Comparison of ENCODE assay signal across 18 cellular contexts in genomic region chr4:5133933-5134594, GRCh38.
DNase-seq lines count a peak whose midpoint lies in the region; ATAC-seq, FAIRE-seq and TF ChIP-seq lines count a peak whose summit lies in the region.
"Had no signal": no experiment of that assay in that cellular context is flagged by ENCODE, and none has a peak within 500 bp of the region (broad histone marks: within the 10 kb centered on the region; RNA-seq: fewer than 3 reads in every experiment).

No MANE protein-coding gene starts in this region.

- peaks cover 24% of the 10 kb centered on the region for H3K27me3 Mint-ChIP-seq in H9 (ENCODE audit: low read depth)
- peaks cover 11% of the 10 kb centered on the region for H3K27me3 Mint-ChIP-seq in progenitor cell of endocrine pancreas

- TF ChIP-seq POLR2A in H1 (IDR thresholded peaks at IDR 0.05; ENCODE audit: control extremely low read depth in 1 of 2, low read depth in 2 of 2, low read length in 2 of 2) (no peak), heart left ventricle (IDR thresholded peaks at IDR 0.05) (no peak)

- no peak overlapping the region for H2AFZ ChIP-seq in H9 (ENCODE audit: low read length)
- no peak overlapping the region for H2AFZ ChIP-seq in H1 (ENCODE audit: low read length)

- H3K27me3 ChIP-seq in H9 (ENCODE audit: insufficient read depth, low read length) (no peaks in the 10 kb centered on the region), NT2/D1 (ENCODE audit: insufficient read depth, insufficient read length) (no peaks in the 10 kb centered on the region), H1 (replicated peaks in 1 of 4; ENCODE audit: control insufficient read depth in 3 of 4, extremely low read depth in 1 of 4, insufficient read depth in 3 of 4, low read length in 3 of 4) (no peaks in the 10 kb centered on the region), mesendoderm (ENCODE audit: insufficient read depth, low read length, poor library complexity) (no peaks in the 10 kb centered on the region), heart left ventricle (peaks cover 0 to 7% (median 0%) of the 10 kb centered on the region in 9 donors)
- H3K27me3 ChIP-seq: BLaER1 had no signal

- no peak overlapping the region for H2BK12ac ChIP-seq in H9 (ENCODE audit: insufficient read length, low read depth, low read length)
- H2BK12ac ChIP-seq in H1 (ENCODE audit: low read depth, low read length): 0 out of 2 replicates have a peak overlapping the region, but pooled peaks have one; percentile 71

- no peak for ATAC-seq in heart left ventricle
- ATAC-seq: CD8-positive, alpha-beta T cell; HCT116 had no signal

- H3K4me3 ChIP-seq in NT2/D1 (ENCODE audit: insufficient read length, low read depth) (no peak overlapping the region), H1 (ENCODE audit: extremely low read depth in 1 of 4, insufficient read depth in 2 of 4, low read depth in 3 of 4, low read length in 4 of 4) (no peak overlapping the region; a peak in 1 of 8 replicates), mesendoderm (ENCODE audit: low read length) (no peak overlapping the region), heart left ventricle (no peak overlapping the region)
- H3K4me3 ChIP-seq: BLaER1 had no signal

- WGBS in H9 (ENCODE audit: extremely low coverage, insufficient read length, low lambda C conversion rate): no CpG with 5 or more reads among the region's 4 CpGs
- WGBS in H1 (ENCODE audit: extremely low coverage in 1 of 2, insufficient coverage in 1 of 2, insufficient read length in 1 of 2, insufficient replicate concordance in 2 of 2, low coverage in 1 of 2, low lambda C conversion rate in 2 of 2, missing lambda C conversion rate in 1 of 2), 2 experiments: 57% methylated on average over 4 of the region's 4 CpGs; no CpG with 5 or more reads in 1 of the 2 experiments
- no CpG with 5 or more reads among the region's 4 CpGs for WGBS in mesendoderm (ENCODE audit: extremely low coverage, insufficient coverage, low lambda C conversion rate)
- WGBS in heart left ventricle, 4 donors: 68 to 76% (median 75%) methylated on average over 4 of the region's 4 CpGs

- H3K9ac ChIP-seq in H9 (ENCODE audit: extremely low read depth, insufficient read length, low read length) (no peak overlapping the region), NT2/D1 (ENCODE audit: insufficient read length, low read depth) (no peak overlapping the region), H1 (replicated peaks in 1 of 4; ENCODE audit: extremely low read depth in 1 of 4, low read depth in 3 of 4, low read length in 3 of 4) (no peak overlapping the region), mesendoderm (ENCODE audit: low read length) (no peak overlapping the region)
- H3K9ac ChIP-seq: BLaER1, KMS-11 had no signal

- H3K4me2 ChIP-seq in H9 (ENCODE audit: insufficient read depth, insufficient read length, low read length) (no peak overlapping the region), H1 (ENCODE audit: insufficient read depth in 1 of 2, low read depth in 2 of 2, low read length in 2 of 2) (peak overlapping the region in 1 of 2 experiments; percentile 56; a peak in 2 of 4 replicates), mesendoderm (ENCODE audit: low read length) (no peak overlapping the region)
- H3K4me2 ChIP-seq: BLaER1, KMS-11 had no signal

- H3K23me2 ChIP-seq in H9 (ENCODE audit: insufficient read length, low read depth, low read length, poor library complexity, severe bottlenecking) (no peaks in the 10 kb centered on the region), H1 (ENCODE audit: low read depth, low read length) (no peaks in the 10 kb centered on the region)

- H2BK120ac ChIP-seq in H9 (ENCODE audit: low read depth, low read length, poor library complexity, severe bottlenecking) (no peak overlapping the region), H1 (replicated peaks; ENCODE audit: low read depth, low read length) (peak overlapping the region; percentile 18), mesendoderm (ENCODE audit: low read depth, low read length) (no peak overlapping the region)

- H2AK5ac ChIP-seq in H9 (ENCODE audit: insufficient read length, low read length): no peak overlapping the region
- H2AK5ac ChIP-seq in H1 (ENCODE audit: low read depth, low read length): no peak overlapping the region
- H2AK5ac ChIP-seq in mesendoderm (ENCODE audit: low read length): no peak overlapping the region

- H2BK15ac ChIP-seq in H9 (ENCODE audit: low read depth, low read length) (no peak overlapping the region), H1 (ENCODE audit: low read length) (no peak overlapping the region), mesendoderm (replicated peaks; ENCODE audit: low read depth) (no peak overlapping the region)

- H3K23ac ChIP-seq in H9 (ENCODE audit: insufficient read length, low read depth, low read length): no peak overlapping the region
- no peak overlapping the region for H3K23ac ChIP-seq in H1 (ENCODE audit: insufficient read length)
- no peak overlapping the region for H3K23ac ChIP-seq in mesendoderm (ENCODE audit: low read length)

- peaks cover 0 to 9% (median 2%) of the 10 kb centered on the region in 3 experiments; a peak in 5 of 7 replicates for H3K36me3 Mint-ChIP-seq in H9 (ENCODE audit: insufficient read depth in 1 of 3, low read depth in 3 of 3)
- H3K36me3 Mint-ChIP-seq in progenitor cell of endocrine pancreas (ENCODE audit: insufficient read depth): no peaks in the 10 kb centered on the region
- H3K36me3 Mint-ChIP-seq: CD14-positive monocyte; CD8-positive, alpha-beta T cell had no signal

- H4K8ac ChIP-seq in H9 (replicated peaks; ENCODE audit: insufficient read length, low read depth, low read length): no peak overlapping the region
- no peak overlapping the region for H4K8ac ChIP-seq in H1 (ENCODE audit: extremely low read depth, insufficient read depth, low read length)
- no peak overlapping the region for H4K8ac ChIP-seq in mesendoderm (ENCODE audit: low read depth, low read length)

- no peak overlapping the region for H3K56ac ChIP-seq in H9 (ENCODE audit: insufficient read length, low read depth, low read length)
- no peak overlapping the region for H3K56ac ChIP-seq in H1 (replicated peaks; ENCODE audit: insufficient read length, low read depth, low read length)
- H3K56ac ChIP-seq in mesendoderm (ENCODE audit: low read length): no peak overlapping the region

- H3K14ac ChIP-seq in H9 (ENCODE audit: insufficient read depth, low read length): no peak overlapping the region
- H3K14ac ChIP-seq in H1 (ENCODE audit: insufficient read length): no peak overlapping the region

- H4K91ac ChIP-seq in H9 (ENCODE audit: insufficient read length, low read depth, low read length) (no peak overlapping the region), H1 (replicated peaks; ENCODE audit: insufficient read length, low read length) (no peak overlapping the region)

- H3K9me3 ChIP-seq in H9 (ENCODE audit: control insufficient read depth, low read depth, low read length) (no peaks in the 10 kb centered on the region), NT2/D1 (ENCODE audit: insufficient read depth, low read length) (peaks cover 10% of the 10 kb centered on the region; the same call in 1 of the 2 replicates), H1 (ENCODE audit: insufficient read depth in 2 of 2, low read depth in 1 of 2, low read length in 1 of 2) (no peaks in the 10 kb centered on the region), heart left ventricle (peaks cover 0 to 7% (median 0%) of the 10 kb centered on the region in 12 donors)

- peaks cover 34 to 35% of the 10 kb centered on the region in 2 experiments for H3K4me1 Mint-ChIP-seq in H9
- H3K4me1 Mint-ChIP-seq in progenitor cell of endocrine pancreas (ENCODE audit: low read depth): no peaks in the 10 kb centered on the region
- H3K4me1 Mint-ChIP-seq: CD14-positive monocyte had no signal

- H3K79me2 ChIP-seq in H9 (ENCODE audit: insufficient read depth, low read length) (no peaks in the 10 kb centered on the region), H1 (ENCODE audit: control insufficient read depth in 1 of 2, insufficient read depth in 2 of 2, low read length in 2 of 2) (no peaks in the 10 kb centered on the region), mesendoderm (ENCODE audit: control insufficient read depth, insufficient read depth, low read length) (no peaks in the 10 kb centered on the region)

- no peak for TF ChIP-seq EP300 in H1 (IDR thresholded peaks at IDR 0.05; ENCODE audit: borderline replicate concordance in 1 of 2, low read depth in 2 of 2, low read length in 2 of 2)

- peak overlapping the region in 1 of 2 experiments; percentile 40; a peak in 1 of 5 replicates for H3K4me3 Mint-ChIP-seq in H9
- no peak overlapping the region for H3K4me3 Mint-ChIP-seq in progenitor cell of endocrine pancreas (ENCODE audit: low read depth)
- H3K4me3 Mint-ChIP-seq: CD14-positive monocyte; CD8-positive, alpha-beta T cell; HFFc6 had no signal

- intact Hi-C loops in heart left ventricle (cut with DNase I): loop anchor here in 1 of 10 donors (10.0 kb wide), 1 partner anchor 139 kb away; no protein-coding TSS in a partner anchor

- peak overlapping the region in 2 of 3 experiments; percentile 62 to 65; a peak in 4 of 7 replicates for H3K27ac Mint-ChIP-seq in H9
- H3K27ac Mint-ChIP-seq in progenitor cell of endocrine pancreas: no peak overlapping the region
- H3K27ac Mint-ChIP-seq: CD14-positive monocyte; CD8-positive, alpha-beta T cell; HFFc6 had no signal

- no peak overlapping the region for H2BK20ac ChIP-seq in H9 (ENCODE audit: low read depth, low read length, poor library complexity, severe bottlenecking)
- 0 out of 2 replicates have a peak overlapping the region, but pooled peaks have one; percentile 11 for H2BK20ac ChIP-seq in H1 (ENCODE audit: low read length)

- no peak for TF ChIP-seq CTCF in H9 (conservative IDR thresholded peaks at IDR 0.05)
- no peak for TF ChIP-seq CTCF in H1 (IDR thresholded peaks at IDR 0.05; ENCODE audit: control extremely low read depth in 1 of 3, insufficient read depth in 1 of 3, low read depth in 1 of 3, low read length in 3 of 3)
- no peak for TF ChIP-seq CTCF in heart left ventricle (IDR thresholded peaks at IDR 0.05)
- no peak for TF ChIP-seq CTCF in progenitor cell of endocrine pancreas (IDR thresholded peaks at IDR 0.05; ENCODE audit: unreplicated experiment)

- H4K20me1 ChIP-seq in H9 (ENCODE audit: control insufficient read depth, insufficient read depth, insufficient read length): no peaks in the 10 kb centered on the region
- no peaks in the 10 kb centered on the region for H4K20me1 ChIP-seq in H1 (replicated peaks in 1 of 2; ENCODE audit: control insufficient read depth in 1 of 2, insufficient read depth in 2 of 2, low read length in 2 of 2)
- H4K20me1 ChIP-seq: BLaER1 had no signal

- H3K79me1 ChIP-seq in H9 (ENCODE audit: insufficient read depth, low read depth, low read length, poor library complexity, severe bottlenecking): no peaks in the 10 kb centered on the region
- no peaks in the 10 kb centered on the region for H3K79me1 ChIP-seq in H1 (ENCODE audit: low read depth, low read length)
- no peaks in the 10 kb centered on the region for H3K79me1 ChIP-seq in mesendoderm (ENCODE audit: low read length)

- H4K5ac ChIP-seq in H9 (ENCODE audit: insufficient read length, low read depth, low read length): no peak overlapping the region
- no peak overlapping the region for H4K5ac ChIP-seq in H1 (ENCODE audit: insufficient read length, low read depth, low read length)
- H4K5ac ChIP-seq in mesendoderm (ENCODE audit: low read length): no peak overlapping the region

- no peak for DNase-seq in H9
- peak; percentile 11 for DNase-seq in NT2/D1 (ENCODE audit: low read depth, low spot score)
- DNase-seq in H1 (ENCODE audit: low read depth in 1 of 2, low spot score in 2 of 2): no peak
- peak; percentile 29 for DNase-seq in mesendoderm
- DNase-seq in middle frontal gyrus (ENCODE audit: extremely low spot score, low spot score): no peak
- no peak for DNase-seq in heart left ventricle
- no peak for DNase-seq in dedifferentiated amniotic fluid mesenchymal stem cell (ENCODE audit: extremely low spot score)
- no peak for DNase-seq in progenitor cell of endocrine pancreas (ENCODE audit: low spot score, unreplicated experiment)
- DNase-seq: Calu3; CD8-positive, alpha-beta T cell; DMS79 treated with DMSO at 0.1 percent for 48 hours; GF-D8; HFFc6 had no signal

- POLR2A ChIA-PET in H1 (lab: Charles Lee; ENCODE audit: partially characterized antibody): interaction anchor here (0.6 kb wide), 1 partner anchor 8 kb away, joined by 3 read pairs; no protein-coding TSS in a partner anchor

- H3K9me3 Mint-ChIP-seq in H9 (peaks cover 4 to 5% of the 10 kb centered on the region in 2 experiments; a peak in 2 of 5 replicates), progenitor cell of endocrine pancreas (ENCODE audit: low read depth) (peaks cover 10% of the 10 kb centered on the region)

- no peak overlapping the region for H3K18ac ChIP-seq in H9 (ENCODE audit: insufficient read length, low read depth, low read length)
- peak overlapping the region; percentile 60; the same call in 1 of the 2 replicates for H3K18ac ChIP-seq in H1 (ENCODE audit: extremely low read depth, low read length)
- H3K18ac ChIP-seq in mesendoderm (ENCODE audit: low read length): no peak overlapping the region

- no peak for TF ChIP-seq RAD21 in H1 (IDR thresholded peaks at IDR 0.05 in 1 of 2, conservative IDR thresholded peaks at IDR 0.05 in 1 of 2; ENCODE audit: low read depth in 2 of 2, low read length in 2 of 2)

- H3K36me3 ChIP-seq in NT2/D1 (ENCODE audit: insufficient read depth, insufficient read length, low read length): no peaks in the 10 kb centered on the region
- no peaks in the 10 kb centered on the region for H3K36me3 ChIP-seq in H1 (ENCODE audit: control insufficient read depth in 2 of 4, insufficient read depth in 4 of 4, low read length in 3 of 4)
- no peaks in the 10 kb centered on the region for H3K36me3 ChIP-seq in mesendoderm (ENCODE audit: control insufficient read depth, insufficient read depth, low read length)
- no peaks in the 10 kb centered on the region for H3K36me3 ChIP-seq in heart left ventricle
- H3K36me3 ChIP-seq: BLaER1 had no signal

- H3K27ac ChIP-seq in H9 (ENCODE audit: insufficient read length, low read depth, low read length): no peak overlapping the region
- H3K27ac ChIP-seq in H1 (ENCODE audit: low read depth, low read length): no peak overlapping the region; the same call in 1 of the 2 replicates
- H3K27ac ChIP-seq in mesendoderm (ENCODE audit: low read depth, low read length): no peak overlapping the region
- H3K27ac ChIP-seq in heart left ventricle: no peak overlapping the region
- H3K27ac ChIP-seq: BLaER1, KMS-11 had no signal

- H3K4ac ChIP-seq in H9 (ENCODE audit: low read depth, low read length): no peak overlapping the region
- no peak overlapping the region for H3K4ac ChIP-seq in H1 (replicated peaks; ENCODE audit: insufficient read length, low read depth, low read length)
- H3K4ac ChIP-seq in mesendoderm (ENCODE audit: low read depth, low read length): no peak overlapping the region

- no peak for FAIRE-seq in H1 (lab: Jason Lieb, UNC)
- FAIRE-seq: A204.1 had no signal

- H2BK5ac ChIP-seq in H9 (ENCODE audit: insufficient read length, low read length) (no peak overlapping the region), H1 (ENCODE audit: low read depth, low read length) (no peak overlapping the region), mesendoderm (ENCODE audit: low read length) (no peak overlapping the region)

- no peak overlapping the region for H3T11ph ChIP-seq in H9 (ENCODE audit: low read length)

- CTCF ChIA-PET in H1 (lab: Charles Lee; ENCODE audit: partially characterized antibody): interaction anchor here (0.9 to 2.9 kb wide), 2 partner anchors 82 to 84 kb away, joined by 3 to 9 read pairs; partner anchors contain the start of gene STK32B

- peaks cover 16% of the 10 kb centered on the region for H3K4me1 ChIP-seq in H9 (ENCODE audit: insufficient read depth, low read length)
- no peaks in the 10 kb centered on the region for H3K4me1 ChIP-seq in NT2/D1 (ENCODE audit: insufficient read depth, insufficient read length)
- H3K4me1 ChIP-seq in H1 (replicated peaks in 1 of 4; ENCODE audit: control insufficient read depth in 3 of 4, insufficient read depth in 4 of 4, low read length in 3 of 4): peaks cover 0 to 15% (median 7%) of the 10 kb centered on the region in 4 experiments; a peak in 4 of 7 replicates
- no peaks in the 10 kb centered on the region for H3K4me1 ChIP-seq in mesendoderm (ENCODE audit: control insufficient read depth, low read depth, low read length)
- H3K4me1 ChIP-seq in heart left ventricle: no peaks in the 10 kb centered on the region
- H3K4me1 ChIP-seq: BLaER1 had no signal

Comparison
In these comparisons a context has a peak if more than half of its experiments do, and no peak if none do; other contexts are left out.
1. DNase-seq: peak in NT2/D1 (single experiment) and mesendoderm (single experiment); none in H9 (single experiment), H1 (0 of 2), middle frontal gyrus (single experiment), heart left ventricle (0 of 5), dedifferentiated amniotic fluid mesenchymal stem cell (single experiment) and progenitor cell of endocrine pancreas (single experiment).